In the genomic region with DNA sequence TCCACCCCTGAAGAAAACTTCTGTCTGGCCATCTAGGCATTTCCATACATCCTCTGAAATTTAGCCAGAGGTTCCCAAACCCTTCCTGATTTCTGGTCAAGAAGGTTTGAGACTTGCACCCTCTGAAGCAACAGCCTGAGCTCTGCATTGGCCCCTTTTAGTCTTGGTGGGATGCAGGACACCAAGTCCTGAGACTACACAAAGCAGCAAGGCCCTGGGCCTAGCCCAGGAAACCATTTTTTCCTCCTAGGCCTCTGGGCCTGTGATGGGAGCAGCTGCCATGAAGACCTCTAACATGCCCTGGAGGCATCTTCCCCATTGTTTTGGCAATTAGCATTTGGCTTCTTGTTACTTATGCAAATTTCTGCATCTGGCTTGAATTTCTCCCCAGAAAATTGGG, we compare ENCODE assay signal across 21 cellular contexts.
DNase-seq lines count a peak whose midpoint lies in the region; ATAC-seq, FAIRE-seq and TF ChIP-seq lines count a peak whose summit lies in the region.
"Had no signal": no experiment of that assay in that cellular context is flagged by ENCODE, and none has a peak within 500 bp of the region (broad histone marks: within the 10 kb centered on the region; RNA-seq: fewer than 3 reads in every experiment).

No MANE protein-coding gene starts in this region.

- TF ChIP-seq RAD21 in K562 (CRISPR knock-in tag; conservative IDR thresholded peaks at IDR 0.05 in 1 of 2, IDR thresholded peaks at IDR 0.05 in 1 of 2) (no peak), H1 (IDR thresholded peaks at IDR 0.05 in 1 of 2, conservative IDR thresholded peaks at IDR 0.05 in 1 of 2; ENCODE audit: low read depth in 2 of 2, low read length in 2 of 2) (no peak)

- H3K36me3 ChIP-seq in K562 (ENCODE audit: control insufficient read depth, insufficient read depth, low read length) (no peaks in the 10 kb centered on the region), H1 (ENCODE audit: control insufficient read depth in 2 of 4, insufficient read depth in 4 of 4, low read length in 3 of 4) (no peaks in the 10 kb centered on the region)

- no peak overlapping the region for H3K14ac ChIP-seq in H1 (ENCODE audit: insufficient read length)

- H4K20me1 ChIP-seq in K562 (replicated peaks; ENCODE audit: control insufficient read depth, insufficient read depth, low read length) = no peaks in the 10 kb centered on the region
- no peaks in the 10 kb centered on the region for H4K20me1 ChIP-seq in H1 (replicated peaks in 1 of 2; ENCODE audit: control insufficient read depth in 1 of 2, insufficient read depth in 2 of 2, low read length in 2 of 2)
- H4K20me1 ChIP-seq: BLaER1 treated with 17β-estradiol and CSF1 and Interleukin-3, amounts not matched to agents 10 nM and 100 nM had no signal

- no peak overlapping the region for H2BK20ac ChIP-seq in H1 (ENCODE audit: low read length)

- H3K79me1 ChIP-seq in H1 (ENCODE audit: low read depth, low read length) = no peaks in the 10 kb centered on the region

- ATAC-seq in K562 = no peak
- ATAC-seq in GM21529 (IDR thresholded peaks at IDR 0.05; ENCODE audit: unreplicated experiment) = no peak
- ATAC-seq: CD8-positive, alpha-beta T cell; GM12878 had no signal

- no peak overlapping the region for H2BK12ac ChIP-seq in H1 (ENCODE audit: low read depth, low read length)

- TF ChIP-seq CTCF in K562 (IDR thresholded peaks at IDR 0.05 in 2 of 3, conservative IDR thresholded peaks at IDR 0.05 in 1 of 3; ENCODE audit: insufficient read depth in 2 of 3, low read depth in 1 of 3, low read length in 3 of 3) (no peak), H1 (IDR thresholded peaks at IDR 0.05; ENCODE audit: control extremely low read depth in 1 of 3, insufficient read depth in 1 of 3, low read depth in 1 of 3, low read length in 3 of 3) (no peak)

- no peak overlapping the region for H3K4me3 ChIP-seq in K562
- no peak overlapping the region for H3K4me3 ChIP-seq in H1 (ENCODE audit: extremely low read depth in 1 of 4, insufficient read depth in 2 of 4, low read depth in 3 of 4, low read length in 4 of 4)
- H3K4me3 ChIP-seq: BLaER1 treated with 17β-estradiol and CSF1 and Interleukin-3, amounts not matched to agents 10 nM and 100 nM; GM12878 had no signal

- H3K4me2 ChIP-seq in K562 (ENCODE audit: insufficient read depth, low read length) (no peak overlapping the region), H1 (ENCODE audit: insufficient read depth in 1 of 2, low read depth in 2 of 2, low read length in 2 of 2) (no peak overlapping the region)
- H3K4me2 ChIP-seq: BLaER1 treated with 17β-estradiol and CSF1 and Interleukin-3, amounts not matched to agents 10 nM and 100 nM had no signal

- FAIRE-seq in K562 (lab: Jason Lieb, UNC) = no peak
- FAIRE-seq in H1 (lab: Jason Lieb, UNC) = peak; percentile 13
- FAIRE-seq: A204.1, D721Med, GM12878, GM12892, GM18507 had no signal

- H4K5ac ChIP-seq in H1 (ENCODE audit: insufficient read length, low read depth, low read length) = no peak overlapping the region

- H3K56ac ChIP-seq in H1 (replicated peaks; ENCODE audit: insufficient read length, low read depth, low read length) = no peak overlapping the region

- TF ChIP-seq POLR2A in K562 (conservative IDR thresholded peaks at IDR 0.05) (no peak), H1 (IDR thresholded peaks at IDR 0.05; ENCODE audit: control extremely low read depth in 1 of 2, low read depth in 2 of 2, low read length in 2 of 2) (no peak)

- H3K18ac ChIP-seq in H1 (ENCODE audit: extremely low read depth, low read length) = no peak overlapping the region

- no peak overlapping the region for H3K23ac ChIP-seq in H1 (ENCODE audit: insufficient read length)

- CTCF ChIA-PET in K562 (lab: Yijun Ruan, JAX; ENCODE audit: low intra/inter-chr PET ratio) (no interaction called here), H1 (lab: Charles Lee; ENCODE audit: partially characterized antibody) (no interaction called here)

- H3K79me2 ChIP-seq in K562 (ENCODE audit: control insufficient read depth, insufficient read depth, low read length) (no peaks in the 10 kb centered on the region), H1 (ENCODE audit: control insufficient read depth in 1 of 2, insufficient read depth in 2 of 2, low read length in 2 of 2) (no peaks in the 10 kb centered on the region)

- BruUV-seq in K562 (replicated peaks; lab: Mats Ljungman, UMichigan) = no TSS peak

- H3K4me1 ChIP-seq in K562 (replicated peaks in 1 of 2; ENCODE audit: control insufficient read depth in 2 of 2, insufficient read depth in 2 of 2, low read length in 2 of 2) (no peaks in the 10 kb centered on the region), H1 (replicated peaks in 1 of 4; ENCODE audit: control insufficient read depth in 3 of 4, insufficient read depth in 4 of 4, low read length in 3 of 4) (no peaks in the 10 kb centered on the region)
- H3K4me1 ChIP-seq: BLaER1 treated with 17β-estradiol and CSF1 and Interleukin-3, amounts not matched to agents 10 nM and 100 nM; Caco-2 had no signal

- H2AK5ac ChIP-seq in H1 (ENCODE audit: low read depth, low read length) = no peak overlapping the region

- peak; percentile 2 for DNase-seq in ELF-1 (ENCODE audit: low read depth, low spot score)
- no peak for DNase-seq in K562 (ENCODE audit: extremely low read depth in 1 of 4, low spot score in 3 of 4)
- no peak for DNase-seq in H1 (ENCODE audit: low read depth in 1 of 2, low spot score in 2 of 2)
- DNase-seq in NCI-H2171 treated with DMSO at 0.1 percent for 48 hours (lab: John Stamatoyannopoulos, UW) = no peak
- no peak for DNase-seq in stimulated activated CD4-positive, alpha-beta T cell treated with anti-CD3 and anti-CD28 coated beads, Interleukin-4, amount 100 ng/mL, for 1 hour
- DNase-seq: 8988T; AML-193; Caco-2; Calu3; CD4-positive, alpha-beta T cell; CD8-positive, alpha-beta T cell; DMS79 treated with DMSO at 0.1 percent for 48 hours; GDM1 had no signal

- H3K23me2 ChIP-seq in H1 (ENCODE audit: low read depth, low read length) = no peaks in the 10 kb centered on the region

- H2AFZ ChIP-seq in K562 (ENCODE audit: low read depth, low read length) (no peak overlapping the region), H1 (ENCODE audit: low read length) (no peak overlapping the region)

- no peak overlapping the region for H2BK15ac ChIP-seq in H1 (ENCODE audit: low read length)

- in situ Hi-C loops in K562 (cut with MboI) = no loop called here

- H4K8ac ChIP-seq in H1 (ENCODE audit: extremely low read depth, insufficient read depth, low read length) = no peak overlapping the region

- no peak overlapping the region for H3K27ac ChIP-seq in K562 (ENCODE audit: extremely low read depth, low read depth, low read length)
- H3K27ac ChIP-seq in H1 (ENCODE audit: low read depth, low read length) = no peak overlapping the region
- H3K27ac ChIP-seq: BLaER1 treated with 17β-estradiol and CSF1 and Interleukin-3, amounts not matched to agents 10 nM and 100 nM; C4-2B had no signal

- H3K27me3 ChIP-seq in K562 (ENCODE audit: control insufficient read depth in 2 of 2, insufficient read depth in 2 of 2, low read length in 2 of 2) = no peaks in the 10 kb centered on the region
- H3K27me3 ChIP-seq in H1 (replicated peaks in 1 of 4; ENCODE audit: control insufficient read depth in 3 of 4, extremely low read depth in 1 of 4, insufficient read depth in 3 of 4, low read length in 3 of 4) = no peaks in the 10 kb centered on the region
- H3K27me3 ChIP-seq: BLaER1 treated with 17β-estradiol and CSF1 and Interleukin-3, amounts not matched to agents 10 nM and 100 nM had no signal

- no peaks in the 10 kb centered on the region for H3K9me3 ChIP-seq in K562 (replicated peaks; ENCODE audit: control insufficient read depth, insufficient read depth, low read depth, low read length)
- H3K9me3 ChIP-seq in H1 (ENCODE audit: insufficient read depth in 2 of 2, low read depth in 1 of 2, low read length in 1 of 2) = peaks cover 5 to 8% of the 10 kb centered on the region in 2 experiments; a peak in 2 of 4 replicates
- H3K9me3 ChIP-seq: Caco-2 had no signal

- intact Hi-C loops in K562 (cut with micrococcal nuclease) = no loop called here

- H2BK5ac ChIP-seq in H1 (ENCODE audit: low read depth, low read length) = no peak overlapping the region

- H2BK120ac ChIP-seq in H1 (replicated peaks; ENCODE audit: low read depth, low read length) = no peak overlapping the region

- TF ChIP-seq EP300 in K562 (IDR thresholded peaks at IDR 0.05; ENCODE audit: low read length) = no peak
- no peak for TF ChIP-seq EP300 in H1 (IDR thresholded peaks at IDR 0.05; ENCODE audit: borderline replicate concordance in 1 of 2, low read depth in 2 of 2, low read length in 2 of 2)

- no peak overlapping the region for H4K91ac ChIP-seq in H1 (replicated peaks; ENCODE audit: insufficient read length, low read length)

- H3K9ac ChIP-seq in K562 (ENCODE audit: insufficient read depth in 1 of 2, low read depth in 2 of 2, low read length in 2 of 2) = no peak overlapping the region
- H3K9ac ChIP-seq in H1 (replicated peaks in 1 of 4; ENCODE audit: extremely low read depth in 1 of 4, low read depth in 3 of 4, low read length in 3 of 4) = no peak overlapping the region
- H3K9ac ChIP-seq: BLaER1 treated with 17β-estradiol and CSF1 and Interleukin-3, amounts not matched to agents 10 nM and 100 nM had no signal

- no peak overlapping the region for H3K4ac ChIP-seq in H1 (replicated peaks; ENCODE audit: insufficient read length, low read depth, low read length)

- POLR2A ChIA-PET in K562 (lab: Yijun Ruan, JAX) = no interaction called here
- POLR2A ChIA-PET in H1 (lab: Charles Lee; ENCODE audit: partially characterized antibody) = no interaction called here

- H3K9me1 ChIP-seq in K562 (ENCODE audit: control insufficient read depth, insufficient read depth, low read length) = no peaks in the 10 kb centered on the region

TF ChIP-seq in K562, 482 proteins besides CTCF, POLR2A, EP300 and RAD21 (continues in another document):
- TF ChIP-seq, protein P1, sequence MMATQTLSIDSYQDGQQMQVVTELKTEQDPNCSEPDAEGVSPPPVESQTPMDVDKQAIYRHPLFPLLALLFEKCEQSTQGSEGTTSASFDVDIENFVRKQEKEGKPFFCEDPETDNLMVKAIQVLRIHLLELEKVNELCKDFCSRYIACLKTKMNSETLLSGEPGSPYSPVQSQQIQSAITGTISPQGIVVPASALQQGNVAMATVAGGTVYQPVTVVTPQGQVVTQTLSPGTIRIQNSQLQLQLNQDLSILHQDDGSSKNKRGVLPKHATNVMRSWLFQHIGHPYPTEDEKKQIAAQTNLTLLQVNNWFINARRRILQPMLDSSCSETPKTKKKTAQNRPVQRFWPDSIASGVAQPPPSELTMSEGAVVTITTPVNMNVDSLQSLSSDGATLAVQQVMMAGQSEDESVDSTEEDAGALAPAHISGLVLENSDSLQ (IDR thresholded peaks at IDR 0.05) = no peak

TF ChIP-seq in H1, 55 proteins besides CTCF, POLR2A, EP300 and RAD21:
- TF ChIP-seq TBP (IDR thresholded peaks at IDR 0.05; ENCODE audit: low read depth, low read length) (no peak), SP2 (IDR thresholded peaks at IDR 0.05; ENCODE audit: low read length) (no peak)
TF ChIP-seq in H1: peak in this region for 0.
